Comparison of ENCODE assay signal across 16 cellular contexts in the genomic region with DNA sequence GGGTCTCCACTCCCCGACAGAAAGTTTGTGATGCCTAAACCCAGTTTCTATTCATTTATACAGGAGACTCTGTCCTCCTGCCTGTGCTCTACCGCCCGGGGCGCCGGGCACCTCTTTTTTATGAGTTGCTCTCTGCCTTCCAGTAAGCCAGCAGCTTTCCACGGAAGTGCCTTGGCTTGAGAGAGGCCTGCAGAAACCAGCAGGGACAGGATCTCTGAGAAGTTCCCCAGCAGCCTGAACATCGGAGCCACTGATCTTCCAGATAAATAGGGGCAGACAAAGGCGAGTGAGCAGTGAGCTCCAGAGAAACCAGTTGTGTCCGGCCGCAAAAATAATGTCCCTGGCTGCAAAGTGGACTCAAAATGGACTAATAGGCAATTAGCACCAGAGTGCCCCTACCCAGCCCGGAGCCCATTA.
"Had no signal": no experiment of that assay in that cellular context is flagged by ENCODE, and none has a peak within 500 bp of the region (broad histone marks: within the 10 kb centered on the region; RNA-seq: fewer than 3 reads in every experiment).

No MANE protein-coding gene starts in this region.

- H3K36me3 ChIP-seq: gastrocnemius medialis, ovary, right atrium auricular region had no signal

- H3K27ac Mint-ChIP-seq: activated CD4-positive, alpha-beta T cell treated with anti-CD3 and anti-CD28 coated beads, Interleukin-2, amount 10 ng/mL, durations not matched to agents 24 days and 14 days; activated naive CD8-positive, alpha-beta T cell treated with anti-CD3 and anti-CD28 coated beads, Interleukin-2, amount 50 U/mL, for 24 hours; activated T-helper 1 cell treated with anti-CD3 and anti-CD28 coated beads, Interleukin-12 subunit alpha, Interleukin-12 subunit beta, Interleukin-2, Interleukin-4 antibody, amounts not matched to agents 30 ng/mL and 10 ng/mL and 1 ng/mL, durations not matched to agents 14 hours and 24 hours and 36 hours; memory B cell; type B pancreatic cell had no signal

- DNase-seq: activated CD4-positive, alpha-beta T cell treated with anti-CD3 and anti-CD28 coated beads, Interleukin-2, amount 10 ng/mL, durations not matched to agents 24 days and 14 days; activated naive CD4-positive, alpha-beta T cell treated with Interleukin-2 at 50 U/mL for 16 hours; activated naive CD8-positive, alpha-beta T cell treated with anti-CD3 and anti-CD28 coated beads, Interleukin-2, amount 50 U/mL, for 24 hours; cortex of kidney; effector CD8-positive, alpha-beta T cell; gastrocnemius medialis; ovary; small intestine; stimulated activated naive CD4-positive, alpha-beta T cell; T1000 had no signal

- H3K36me3 Mint-ChIP-seq: memory B cell, type B pancreatic cell had no signal

- H3K4me1 ChIP-seq: gastrocnemius medialis had no signal

- FAIRE-seq: astrocyte, small intestine had no signal

- H3K27me3 ChIP-seq: gastrocnemius medialis, ovary, right atrium auricular region had no signal

- H3K9me3 ChIP-seq: gastrocnemius medialis, ovary, right atrium auricular region had no signal

- H3K4me3 ChIP-seq: gastrocnemius medialis, ovary, right atrium auricular region had no signal

- H3K4me3 Mint-ChIP-seq: activated CD4-positive, alpha-beta T cell treated with anti-CD3 and anti-CD28 coated beads, Interleukin-2, amount 10 ng/mL, durations not matched to agents 24 days and 14 days; activated naive CD8-positive, alpha-beta T cell treated with anti-CD3 and anti-CD28 coated beads, Interleukin-2, amount 50 U/mL, for 24 hours; activated T-helper 1 cell treated with anti-CD3 and anti-CD28 coated beads, Interleukin-12 subunit alpha, Interleukin-12 subunit beta, Interleukin-2, Interleukin-4 antibody, amounts not matched to agents 30 ng/mL and 10 ng/mL and 1 ng/mL, durations not matched to agents 14 hours and 24 hours and 36 hours; memory B cell; nephron; type B pancreatic cell had no signal

- ATAC-seq: activated naive CD8-positive, alpha-beta T cell treated with anti-CD3 and anti-CD28 coated beads, Interleukin-2, amount 50 U/mL, for 24 hours had no signal

- H3K4me1 Mint-ChIP-seq: activated naive CD8-positive, alpha-beta T cell treated with anti-CD3 and anti-CD28 coated beads, Interleukin-2, amount 50 U/mL, for 24 hours; memory B cell had no signal

- H3K9me3 Mint-ChIP-seq: activated CD4-positive, alpha-beta T cell treated with anti-CD3 and anti-CD28 coated beads, Interleukin-2, amount 10 ng/mL, durations not matched to agents 24 days and 14 days; activated naive CD8-positive, alpha-beta T cell treated with anti-CD3 and anti-CD28 coated beads, Interleukin-2, amount 50 U/mL, for 24 hours; activated T-helper 1 cell treated with anti-CD3 and anti-CD28 coated beads, Interleukin-12 subunit alpha, Interleukin-12 subunit beta, Interleukin-2, Interleukin-4 antibody, amounts not matched to agents 30 ng/mL and 10 ng/mL and 1 ng/mL, durations not matched to agents 14 hours and 24 hours and 36 hours; memory B cell; nephron; type B pancreatic cell had no signal

- H3K27ac ChIP-seq: gastrocnemius medialis, ovary, right atrium auricular region had no signal
